Comparison of ENCODE assay signal across 8 cellular contexts in genomic region chr20:3115190-3116107, GRCh38. TPM values are rescaled to one million over a fixed set of nuclear protein-coding genes. Genes with fewer than 3 reads are reported as not detected.
DNase-seq lines count a peak whose midpoint lies in the region; ATAC-seq, FAIRE-seq and TF ChIP-seq lines count a peak whose summit lies in the region.

No MANE protein-coding gene starts in this region.

- FAIRE-seq in frontal cortex (lab: Jason Lieb, UNC), result no peak

- H3K4me2 ChIP-seq in parathyroid adenoma (ENCODE audit: low read length), result no peak overlapping the region

- DNase-seq in AG08396 (ENCODE audit: low spot score), result peak; percentile 91
- DNase-seq in GM03348 (ENCODE audit: low spot score), result peak; percentile 91
- peak; percentile 37 for DNase-seq in NCI-H1694 treated with DMSO at 0.1 percent for 48 hours (lab: John Stamatoyannopoulos, UW)
- DNase-seq in activated CD4-positive, alpha-beta T cell treated with anti-CD3 and anti-CD28 coated beads, Interleukin-2, amount 50 U/mL, for 48 hours, result peak; percentile 16 to 30
- DNase-seq in frontal cortex (ENCODE audit: low spot score in 2 of 2), result peak; percentile 58 to 82
- DNase-seq in OCI-M2 (lab: John Stamatoyannopoulos, UW; ENCODE audit: unreplicated experiment), result no peak

- no peak for ATAC-seq in GM18868 (IDR thresholded peaks at IDR 0.05; ENCODE audit: unreplicated experiment)

- H3K79me2 ChIP-seq in parathyroid adenoma, result peaks cover 2% of the 10 kb centered on the region

- no peaks in the 10 kb centered on the region for H3K9me3 ChIP-seq in parathyroid adenoma (ENCODE audit: control insufficient read depth, low read length)

- no peak overlapping the region for H3K4me3 ChIP-seq in parathyroid adenoma (ENCODE audit: low read depth, low read length)

- H3K36me3 ChIP-seq in parathyroid adenoma (ENCODE audit: control insufficient read depth, insufficient read depth, low read length), result no peaks in the 10 kb centered on the region

- peak overlapping the region; percentile 15 for H2AFZ ChIP-seq in parathyroid adenoma

- TF ChIP-seq CTCF in parathyroid adenoma (IDR thresholded peaks at IDR 0.05), result peak; percentile 82

- no peak overlapping the region for H3K27ac ChIP-seq in parathyroid adenoma

- H3K27me3 ChIP-seq in parathyroid adenoma (ENCODE audit: control insufficient read depth, insufficient read depth, low read length), result no peaks in the 10 kb centered on the region

- H3K4me1 ChIP-seq in parathyroid adenoma, result peaks cover 5% of the 10 kb centered on the region

- no peak overlapping the region for H3K9ac ChIP-seq in parathyroid adenoma

RNA-seq across cellular contexts. Expression of gene AVP, which starts 30.9 kb away (rescaled TPM):
- not detected for total RNA-seq in frontal cortex

RNA-seq across cellular contexts. Expression of gene OXT, which starts 44.0 kb away (rescaled TPM):
- not detected for total RNA-seq in frontal cortex

RNA-seq across cellular contexts. Expression of gene FASTKD5, which starts 44.2 kb away (rescaled TPM):
- total RNA-seq in frontal cortex, result 24.9 TPM

RNA-seq across cellular contexts. Expression of gene UBOX5, which starts 44.2 kb away (rescaled TPM):
- total RNA-seq in frontal cortex, result 2.0 TPM

RNA-seq across cellular contexts. Expression of gene LZTS3, which starts 57.9 kb away (rescaled TPM):
- 13.9 TPM for total RNA-seq in frontal cortex
